ENCODE assay signal across 7 cellular contexts in genomic region chr9:131608469-131609115, GRCh38.
DNase-seq lines count a peak whose midpoint lies in the region; ATAC-seq and TF ChIP-seq lines count a peak whose summit lies in the region.

No MANE protein-coding gene starts in this region.

- peak overlapping the region; percentile 59 for H3K4me3 Mint-ChIP-seq in chondrocyte (ENCODE audit: unreplicated experiment)

- no peak for DNase-seq in chondrocyte (ENCODE audit: low spot score)
- peak; percentile 72 for DNase-seq in kidney glomerular epithelial cell (lab: John Stamatoyannopoulos, UW)
- peak; percentile 82 for DNase-seq in testis
- no peak for DNase-seq in NCI-H2171 (lab: John Stamatoyannopoulos, UW)
- DNase-seq in SIG-M5 treated with dmso at 0.1 percent for 504 hours (lab: John Stamatoyannopoulos, UW; ENCODE audit: unreplicated experiment): no peak

- 34 to 38% methylated on average over 13 of the region's 13 CpGs for WGBS in testis, 2 donors

- no peaks in the 10 kb centered on the region for H3K27me3 Mint-ChIP-seq in chondrocyte (ENCODE audit: low read depth)

- peak overlapping the region; percentile 98 for H3K27ac Mint-ChIP-seq in chondrocyte (ENCODE audit: unreplicated experiment)

- no peak overlapping the region for H3K4me3 ChIP-seq in testis

- no peak for ATAC-seq in HG03280 (IDR thresholded peaks at IDR 0.05; ENCODE audit: unreplicated experiment)

- intact Hi-C loops in testis (cut with DNase I; ENCODE audit: low total_unique reads): no loop called here

- H3K27me3 ChIP-seq in testis: no peaks in the 10 kb centered on the region

- peak; percentile 22; the same call in 1 of the 2 replicates for TF ChIP-seq RAD21 in Ishikawa (IDR thresholded peaks at IDR 0.05; ENCODE audit: low read depth)

- no peaks in the 10 kb centered on the region for H3K9me3 Mint-ChIP-seq in chondrocyte (ENCODE audit: low read depth)

- peaks cover 36% of the 10 kb centered on the region for H3K4me1 ChIP-seq in testis

- TF ChIP-seq EP300 in Ishikawa (IDR thresholded peaks at IDR 0.05; ENCODE audit: borderline replicate concordance): no peak; the same call in 1 of the 2 replicates

- no peaks in the 10 kb centered on the region for H3K9me3 ChIP-seq in testis

- H3K4me1 Mint-ChIP-seq in chondrocyte (ENCODE audit: low read depth): peaks cover 45% of the 10 kb centered on the region

- no peaks in the 10 kb centered on the region for H3K36me3 ChIP-seq in testis (ENCODE audit: low read depth, missing control alignments)

- peaks cover 19% of the 10 kb centered on the region for H3K36me3 Mint-ChIP-seq in chondrocyte (ENCODE audit: low read depth)

- peak overlapping the region; percentile 2 to 81 for H3K27ac ChIP-seq in testis

- TF ChIP-seq CTCF in chondrocyte (IDR thresholded peaks at IDR 0.05) (no peak), testis (IDR thresholded peaks at IDR 0.05) (no peak)

- TF ChIP-seq POLR2A in testis (IDR thresholded peaks at IDR 0.05): no peak

TF ChIP-seq in Ishikawa, 13 proteins besides CTCF, POLR2A, EP300 and RAD21:
- TF ChIP-seq TEAD4 (IDR thresholded peaks at IDR 0.05) (peak; percentile 100), NFIC (IDR thresholded peaks at IDR 0.05) (peak; percentile 94), ZBTB7A (IDR thresholded peaks at IDR 0.05; ENCODE audit: low read depth) (no peak; the same call in 1 of the 2 replicates), YY1 (IDR thresholded peaks at IDR 0.05; ENCODE audit: low read depth) (0 out of 2 replicates have a peak, but pooled peaks have one; percentile 57), USF1 (IDR thresholded peaks at IDR 0.05) (0 out of 2 replicates have a peak, but pooled peaks have one; percentile 19), TCF12 (IDR thresholded peaks at IDR 0.05; ENCODE audit: low read depth) (peak; percentile 67; the same call in 1 of the 2 replicates)

Comparison
In these comparisons a context has a peak if more than half of its experiments do, and no peak if none do; other contexts are left out.
1. DNase-seq: peak in kidney glomerular epithelial cell (single experiment) and testis (single experiment); none in chondrocyte (single experiment), NCI-H2171 (single experiment) and SIG-M5 treated with dmso at 0.1 percent for 504 hours (single experiment).